In the genomic region with DNA sequence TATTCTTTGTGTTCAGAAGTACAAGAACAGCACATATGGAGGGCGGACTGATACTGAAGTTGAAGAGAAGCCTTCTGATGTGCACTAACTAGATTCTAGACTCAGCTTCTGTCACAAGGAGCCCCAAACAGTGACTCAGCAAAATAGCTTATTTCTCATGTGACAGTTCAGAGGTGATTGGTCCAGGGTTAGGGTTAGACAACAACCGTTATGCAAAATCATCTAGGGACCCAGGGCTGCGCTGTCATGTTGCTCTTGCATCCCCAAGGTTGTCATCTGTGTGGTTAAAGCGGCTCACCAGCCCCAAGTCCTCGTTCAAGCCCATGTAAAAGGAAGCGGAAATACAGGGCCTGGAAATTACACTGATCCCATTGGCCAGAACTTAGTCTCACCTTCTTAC, we compare ENCODE assay signal across 1 cellular context. TPM values are rescaled to one million over a fixed set of nuclear protein-coding genes. Genes with fewer than 3 reads are reported as not detected.
"Had no signal": no experiment of that assay in that cellular context is flagged by ENCODE, and none has a peak within 500 bp of the region (broad histone marks: within the 10 kb centered on the region; RNA-seq: fewer than 3 reads in every experiment).

No MANE protein-coding gene starts in this region.

RNA-seq across cellular contexts. Expression of gene NPIPB9, which starts 30.1 kb away (rescaled TPM):
- total RNA-seq: vagina had no signal
